Comparison of ENCODE assay signal across 1 cellular context in the genomic region with DNA sequence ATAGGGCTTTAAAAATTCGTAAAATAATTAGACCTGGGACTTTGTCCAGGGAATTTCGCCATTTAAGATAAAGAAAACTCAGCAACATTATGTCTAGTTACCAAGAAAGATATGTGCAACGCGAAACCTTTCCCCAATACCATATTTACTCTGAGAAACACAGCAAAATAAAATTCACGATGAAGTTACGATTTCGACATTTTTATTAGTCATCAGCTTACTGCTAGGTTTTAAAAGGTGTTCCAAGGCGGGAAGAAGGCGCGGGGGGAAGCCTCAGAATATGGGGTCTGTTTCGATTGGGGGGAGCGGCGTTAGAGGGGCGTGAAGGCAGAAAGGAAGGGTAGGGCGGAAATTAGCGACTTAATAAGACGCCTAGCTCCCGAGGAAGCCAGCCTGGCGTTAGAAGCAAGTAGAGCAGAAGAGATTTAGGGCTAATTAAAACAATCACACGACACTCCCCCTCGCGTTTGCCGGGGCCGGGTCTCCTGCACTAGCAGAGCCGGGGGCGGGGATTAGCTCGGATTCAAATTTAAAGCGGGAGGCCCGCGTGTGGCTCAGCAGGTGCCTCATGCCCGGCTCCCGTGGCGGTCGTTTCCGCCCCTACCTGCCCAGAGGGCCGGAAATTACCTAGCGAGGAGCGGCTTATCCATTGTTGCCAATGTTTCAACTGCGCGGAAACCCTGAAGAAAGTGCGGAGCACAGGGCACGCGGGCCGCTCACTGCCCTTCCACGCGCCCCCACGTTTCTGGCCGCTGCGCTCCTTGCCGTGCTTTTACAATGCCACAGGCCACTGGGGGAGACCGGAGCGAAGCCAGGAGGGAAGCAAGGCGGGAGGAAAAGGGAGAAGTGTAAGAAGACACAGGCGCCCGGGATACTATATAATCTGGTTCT.
TF ChIP-seq lines count a peak whose summit lies in the region.

No MANE protein-coding gene starts in this region.

TF ChIP-seq in HEK293, 187 proteins besides CTCF, POLR2A, EP300 and RAD21 (continued from another document and continues in another):
- TF ChIP-seq, protein P1, sequence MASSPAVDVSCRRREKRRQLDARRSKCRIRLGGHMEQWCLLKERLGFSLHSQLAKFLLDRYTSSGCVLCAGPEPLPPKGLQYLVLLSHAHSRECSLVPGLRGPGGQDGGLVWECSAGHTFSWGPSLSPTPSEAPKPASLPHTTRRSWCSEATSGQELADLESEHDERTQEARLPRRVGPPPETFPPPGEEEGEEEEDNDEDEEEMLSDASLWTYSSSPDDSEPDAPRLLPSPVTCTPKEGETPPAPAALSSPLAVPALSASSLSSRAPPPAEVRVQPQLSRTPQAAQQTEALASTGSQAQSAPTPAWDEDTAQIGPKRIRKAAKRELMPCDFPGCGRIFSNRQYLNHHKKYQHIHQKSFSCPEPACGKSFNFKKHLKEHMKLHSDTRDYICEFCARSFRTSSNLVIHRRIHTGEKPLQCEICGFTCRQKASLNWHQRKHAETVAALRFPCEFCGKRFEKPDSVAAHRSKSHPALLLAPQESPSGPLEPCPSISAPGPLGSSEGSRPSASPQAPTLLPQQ (tag by site-specific recombination; IDR thresholded peaks at IDR 0.05) = peak; percentile 95
- TF ChIP-seq ZIC2 (tag by site-specific recombination; IDR thresholded peaks at IDR 0.05) (peak; percentile 75), ZNF513 (tag by site-specific recombination; IDR thresholded peaks at IDR 0.05) (no peak), OSR2 (tag by site-specific recombination; IDR thresholded peaks at IDR 0.05) (peak; percentile 87), ZNF664 (tag by site-specific recombination; IDR thresholded peaks at IDR 0.05) (peak; percentile 63; the same call in 1 of the 2 replicates), ZNF621 (tag by site-specific recombination; IDR thresholded peaks at IDR 0.05) (no peak), PBX3 (CRISPR knock-in tag; IDR thresholded peaks at IDR 0.05) (peak; percentile 71; the same call in 1 of the 2 replicates), ZNF266 (tag by site-specific recombination; IDR thresholded peaks at IDR 0.05; ENCODE audit: low read depth) (no peak), MZF1 (tag by site-specific recombination; IDR thresholded peaks at IDR 0.05; ENCODE audit: borderline replicate concordance) (peak; percentile 74; the same call in 1 of the 2 replicates), ZNF175 (tag by site-specific recombination; IDR thresholded peaks at IDR 0.05) (no peak), ZNF596 (tag by site-specific recombination; IDR thresholded peaks at IDR 0.05) (peak; percentile 37; the same call in 1 of the 2 replicates), HOXC10 (CRISPR knock-in tag; IDR thresholded peaks at IDR 0.05) (no peak), ZNF391 (tag by site-specific recombination; IDR thresholded peaks at IDR 0.05; ENCODE audit: borderline replicate concordance, low read depth) (peak; percentile 71; the same call in 1 of the 2 replicates), SETDB1 (IDR thresholded peaks at IDR 0.05; ENCODE audit: insufficient read length, low read length) (no peak), ZFHX2 (tag by site-specific recombination; conservative IDR thresholded peaks at IDR 0.05) (peak; percentile 59), ZNF654 (tag by site-specific recombination; IDR thresholded peaks at IDR 0.05; ENCODE audit: low read depth) (no peak), FEZF1 (tag by site-specific recombination; IDR thresholded peaks at IDR 0.05) (no peak; the same call in 1 of the 2 replicates), KLF16 (tag by site-specific recombination; IDR thresholded peaks at IDR 0.05) (peak; percentile 42; the same call in 1 of the 2 replicates), ZNF335 (tag by site-specific recombination; conservative IDR thresholded peaks at IDR 0.05) (peak; percentile 99), ZNF174 (tag by site-specific recombination; IDR thresholded peaks at IDR 0.05) (no peak), GLIS2 (tag by site-specific recombination; IDR thresholded peaks at IDR 0.05) (peak; percentile 86), BCL6B (tag by site-specific recombination; IDR thresholded peaks at IDR 0.05) (no peak), ZNF426 (tag by site-specific recombination; IDR thresholded peaks at IDR 0.05) (no peak), ZNF133 (tag by site-specific recombination; IDR thresholded peaks at IDR 0.05) (no peak), ZNF529 (tag by site-specific recombination; IDR thresholded peaks at IDR 0.05; ENCODE audit: insufficient replicate concordance) (no peak), KLF10 (tag by site-specific recombination; IDR thresholded peaks at IDR 0.05) (peak; percentile 83), GLI2 (tag by site-specific recombination; IDR thresholded peaks at IDR 0.05; ENCODE audit: borderline replicate concordance, low read depth) (no peak), ZNF19 (tag by site-specific recombination; IDR thresholded peaks at IDR 0.05; ENCODE audit: low read depth) (no peak), ZNF660 (tag by site-specific recombination; IDR thresholded peaks at IDR 0.05) (peak; percentile 79; the same call in 1 of the 2 replicates), ZNF121 (tag by site-specific recombination; IDR thresholded peaks at IDR 0.05) (peak; percentile 16; the same call in 1 of the 2 replicates), WT1 (tag by site-specific recombination; IDR thresholded peaks at IDR 0.05) (peak; percentile 75), ZFP3 (tag by site-specific recombination; IDR thresholded peaks at IDR 0.05; ENCODE audit: low read depth) (no peak), ZNF302 (tag by site-specific recombination; IDR thresholded peaks at IDR 0.05; ENCODE audit: low read depth) (no peak), ZNF169 (tag by site-specific recombination; IDR thresholded peaks at IDR 0.05) (no peak), BCL11A (tag by site-specific recombination; IDR thresholded peaks at IDR 0.05; ENCODE audit: low read depth) (no peak), ZNF221 (tag by site-specific recombination; IDR thresholded peaks at IDR 0.05; ENCODE audit: borderline replicate concordance) (no peak), ZNF354C (tag by site-specific recombination; IDR thresholded peaks at IDR 0.05; ENCODE audit: borderline replicate concordance, low read depth) (no peak), ZNF514 (tag by site-specific recombination; IDR thresholded peaks at IDR 0.05) (no peak), SCRT2 (tag by site-specific recombination; IDR thresholded peaks at IDR 0.05) (peak; percentile 96), ZNF394 (tag by site-specific recombination; IDR thresholded peaks at IDR 0.05; ENCODE audit: borderline replicate concordance) (peak; percentile 84), ZNF112 (tag by site-specific recombination; IDR thresholded peaks at IDR 0.05) (no peak), ZNF416 (tag by site-specific recombination; IDR thresholded peaks at IDR 0.05) (no peak), ZNF114 (tag by site-specific recombination; IDR thresholded peaks at IDR 0.05) (no peak), HOXA7 (CRISPR knock-in tag; IDR thresholded peaks at IDR 0.05; ENCODE audit: borderline replicate concordance) (no peak)
- TF ChIP-seq, protein P2, sequence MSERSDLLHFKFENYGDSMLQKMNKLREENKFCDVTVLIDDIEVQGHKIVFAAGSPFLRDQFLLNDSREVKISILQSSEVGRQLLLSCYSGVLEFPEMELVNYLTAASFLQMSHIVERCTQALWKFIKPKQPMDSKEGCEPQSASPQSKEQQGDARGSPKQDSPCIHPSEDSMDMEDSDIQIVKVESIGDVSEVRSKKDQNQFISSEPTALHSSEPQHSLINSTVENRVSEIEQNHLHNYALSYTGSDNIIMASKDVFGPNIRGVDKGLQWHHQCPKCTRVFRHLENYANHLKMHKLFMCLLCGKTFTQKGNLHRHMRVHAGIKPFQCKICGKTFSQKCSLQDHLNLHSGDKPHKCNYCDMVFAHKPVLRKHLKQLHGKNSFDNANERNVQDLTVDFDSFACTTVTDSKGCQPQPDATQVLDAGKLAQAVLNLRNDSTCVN (tag by site-specific recombination; optimal IDR thresholded peaks at IDR 0.05) = peak; percentile 77
- TF ChIP-seq, protein P3, sequence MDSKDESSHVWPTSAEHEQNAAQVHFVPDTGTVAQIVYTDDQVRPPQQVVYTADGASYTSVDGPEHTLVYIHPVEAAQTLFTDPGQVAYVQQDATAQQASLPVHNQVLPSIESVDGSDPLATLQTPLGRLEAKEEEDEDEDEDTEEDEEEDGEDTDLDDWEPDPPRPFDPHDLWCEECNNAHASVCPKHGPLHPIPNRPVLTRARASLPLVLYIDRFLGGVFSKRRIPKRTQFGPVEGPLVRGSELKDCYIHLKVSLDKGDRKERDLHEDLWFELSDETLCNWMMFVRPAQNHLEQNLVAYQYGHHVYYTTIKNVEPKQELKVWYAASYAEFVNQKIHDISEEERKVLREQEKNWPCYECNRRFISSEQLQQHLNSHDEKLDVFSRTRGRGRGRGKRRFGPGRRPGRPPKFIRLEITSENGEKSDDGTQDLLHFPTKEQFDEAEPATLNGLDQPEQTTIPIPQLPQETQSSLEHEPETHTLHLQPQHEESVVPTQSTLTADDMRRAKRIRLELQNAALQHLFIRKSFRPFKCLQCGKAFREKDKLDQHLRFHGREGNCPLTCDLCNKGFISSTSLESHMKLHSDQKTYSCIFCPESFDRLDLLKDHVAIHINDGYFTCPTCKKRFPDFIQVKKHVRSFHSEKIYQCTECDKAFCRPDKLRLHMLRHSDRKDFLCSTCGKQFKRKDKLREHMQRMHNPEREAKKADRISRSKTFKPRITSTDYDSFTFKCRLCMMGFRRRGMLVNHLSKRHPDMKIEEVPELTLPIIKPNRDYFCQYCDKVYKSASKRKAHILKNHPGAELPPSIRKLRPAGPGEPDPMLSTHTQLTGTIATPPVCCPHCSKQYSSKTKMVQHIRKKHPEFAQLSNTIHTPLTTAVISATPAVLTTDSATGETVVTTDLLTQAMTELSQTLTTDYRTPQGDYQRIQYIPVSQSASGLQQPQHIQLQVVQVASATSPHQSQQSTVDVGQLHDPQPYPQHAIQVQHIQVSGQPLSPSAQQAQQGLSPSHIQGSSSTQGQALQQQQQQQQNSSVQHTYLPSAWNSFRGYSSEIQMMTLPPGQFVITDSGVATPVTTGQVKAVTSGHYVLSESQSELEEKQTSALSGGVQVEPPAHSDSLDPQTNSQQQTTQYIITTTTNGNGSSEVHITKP (tag by site-specific recombination; IDR thresholded peaks at IDR 0.05) = peak; percentile 98
- TF ChIP-seq, protein P4, sequence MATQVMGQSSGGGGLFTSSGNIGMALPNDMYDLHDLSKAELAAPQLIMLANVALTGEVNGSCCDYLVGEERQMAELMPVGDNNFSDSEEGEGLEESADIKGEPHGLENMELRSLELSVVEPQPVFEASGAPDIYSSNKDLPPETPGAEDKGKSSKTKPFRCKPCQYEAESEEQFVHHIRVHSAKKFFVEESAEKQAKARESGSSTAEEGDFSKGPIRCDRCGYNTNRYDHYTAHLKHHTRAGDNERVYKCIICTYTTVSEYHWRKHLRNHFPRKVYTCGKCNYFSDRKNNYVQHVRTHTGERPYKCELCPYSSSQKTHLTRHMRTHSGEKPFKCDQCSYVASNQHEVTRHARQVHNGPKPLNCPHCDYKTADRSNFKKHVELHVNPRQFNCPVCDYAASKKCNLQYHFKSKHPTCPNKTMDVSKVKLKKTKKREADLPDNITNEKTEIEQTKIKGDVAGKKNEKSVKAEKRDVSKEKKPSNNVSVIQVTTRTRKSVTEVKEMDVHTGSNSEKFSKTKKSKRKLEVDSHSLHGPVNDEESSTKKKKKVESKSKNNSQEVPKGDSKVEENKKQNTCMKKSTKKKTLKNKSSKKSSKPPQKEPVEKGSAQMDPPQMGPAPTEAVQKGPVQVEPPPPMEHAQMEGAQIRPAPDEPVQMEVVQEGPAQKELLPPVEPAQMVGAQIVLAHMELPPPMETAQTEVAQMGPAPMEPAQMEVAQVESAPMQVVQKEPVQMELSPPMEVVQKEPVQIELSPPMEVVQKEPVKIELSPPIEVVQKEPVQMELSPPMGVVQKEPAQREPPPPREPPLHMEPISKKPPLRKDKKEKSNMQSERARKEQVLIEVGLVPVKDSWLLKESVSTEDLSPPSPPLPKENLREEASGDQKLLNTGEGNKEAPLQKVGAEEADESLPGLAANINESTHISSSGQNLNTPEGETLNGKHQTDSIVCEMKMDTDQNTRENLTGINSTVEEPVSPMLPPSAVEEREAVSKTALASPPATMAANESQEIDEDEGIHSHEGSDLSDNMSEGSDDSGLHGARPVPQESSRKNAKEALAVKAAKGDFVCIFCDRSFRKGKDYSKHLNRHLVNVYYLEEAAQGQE (tag by site-specific recombination; IDR thresholded peaks at IDR 0.05) = peak; percentile 30; the same call in 1 of the 2 replicates
- TF ChIP-seq, protein P5, sequence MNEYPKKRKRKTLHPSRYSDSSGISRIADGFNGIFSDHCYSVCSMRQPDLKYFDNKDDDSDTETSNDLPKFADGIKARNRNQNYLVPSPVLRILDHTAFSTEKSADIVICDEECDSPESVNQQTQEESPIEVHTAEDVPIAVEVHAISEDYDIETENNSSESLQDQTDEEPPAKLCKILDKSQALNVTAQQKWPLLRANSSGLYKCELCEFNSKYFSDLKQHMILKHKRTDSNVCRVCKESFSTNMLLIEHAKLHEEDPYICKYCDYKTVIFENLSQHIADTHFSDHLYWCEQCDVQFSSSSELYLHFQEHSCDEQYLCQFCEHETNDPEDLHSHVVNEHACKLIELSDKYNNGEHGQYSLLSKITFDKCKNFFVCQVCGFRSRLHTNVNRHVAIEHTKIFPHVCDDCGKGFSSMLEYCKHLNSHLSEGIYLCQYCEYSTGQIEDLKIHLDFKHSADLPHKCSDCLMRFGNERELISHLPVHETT (tag by site-specific recombination; IDR thresholded peaks at IDR 0.05) = peak; percentile 57; the same call in 1 of the 2 replicates
